In the genomic region with DNA sequence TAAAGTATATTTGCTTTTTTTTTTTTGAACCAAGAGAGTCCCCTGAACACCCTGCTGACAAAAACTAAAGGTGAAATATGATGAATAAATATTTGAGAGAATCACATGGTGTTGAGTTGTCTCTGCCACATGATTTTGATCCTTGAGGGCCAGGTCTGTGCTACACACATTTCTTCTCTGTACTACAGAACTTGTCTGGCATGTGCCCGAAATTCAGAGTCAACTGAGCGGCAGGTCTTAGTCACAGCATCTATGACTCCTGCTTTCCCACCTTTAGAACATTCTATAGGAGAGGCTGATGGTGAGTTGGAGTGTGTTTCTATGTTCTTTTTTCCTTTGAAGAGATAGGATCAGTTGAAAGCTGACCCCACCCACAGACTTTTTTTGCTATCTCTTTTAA, we compare ENCODE assay signal across 8 cellular contexts.
DNase-seq lines count a peak whose midpoint lies in the region; ATAC-seq lines count a peak whose summit lies in the region.
"Not testable (repeated sequence)": the region's sequence is repeated elsewhere in the genome, so short reads cannot be mapped to it uniquely, and the experiment has no call there.

No MANE protein-coding gene starts in this region.

- CTCF ChIA-PET in activated naive CD4-positive, alpha-beta T cell treated with anti-CD3 and anti-CD28 coated beads for 36 hours (lab: Charles Lee), result not testable (repeated sequence)

- peaks cover 20% of the 10 kb centered on the region for H3K4me1 Mint-ChIP-seq in activated naive CD4-positive, alpha-beta T cell treated with anti-CD3 and anti-CD28 coated beads for 36 hours (ENCODE audit: low read depth)

- intact Hi-C loops in activated naive CD4-positive, alpha-beta T cell treated with anti-CD3 and anti-CD28 coated beads for 36 hours (cut with micrococcal nuclease); left cardiac atrium (cut with DNase I): not testable (repeated sequence)

- peak; percentile 22 for DNase-seq in activated CD4-positive, alpha-beta T cell treated with anti-CD3 and anti-CD28 coated beads for 1 hour
- peak; percentile 28 to 49 for DNase-seq in activated CD4-positive, alpha-beta T cell treated with anti-CD3 and anti-CD28 coated beads, Interleukin-2, amount 50 U/mL, for 48 hours
- DNase-seq in activated T-cell treated with anti-CD3 and anti-CD28 coated beads for 4 hours, result peak; percentile 40
- peak; percentile 66 for DNase-seq in activated naive CD4-positive, alpha-beta T cell treated with anti-CD3 and anti-CD28 coated beads for 36 hours
- peak; percentile 15 for DNase-seq in left cardiac atrium
- peak; percentile 24 to 37 for DNase-seq in stimulated activated CD4-positive, alpha-beta T cell treated with anti-CD3 and anti-CD28 coated beads, Interleukin-2, amount 100 ng/mL, for 24 hours
- DNase-seq in stimulated activated CD4-positive, alpha-beta T cell treated with anti-CD3 and anti-CD28 coated beads, TNF-alpha, amount 100 ng/mL, for 4 hours (ENCODE audit: low read depth in 3 of 3), result peak in 2 of 3 experiments; percentile 25 to 26
- DNase-seq in stimulated activated naive CD8-positive, alpha-beta T cell treated with anti-CD3 and anti-CD28 coated beads, Interleukin-15, Interleukin-2, amounts not matched to agents 100 U/mL and 50 U/mL, for 24 hours, result peak; percentile 42

- H3K27me3 Mint-ChIP-seq in activated naive CD4-positive, alpha-beta T cell treated with anti-CD3 and anti-CD28 coated beads for 36 hours (ENCODE audit: low read depth), result not testable (repeated sequence)

- not testable (repeated sequence) for ATAC-seq in left cardiac atrium; stimulated activated naive CD8-positive, alpha-beta T cell treated with anti-CD3 and anti-CD28 coated beads, Interleukin-15, Interleukin-2, amounts not matched to agents 100 U/mL and 50 U/mL, for 24 hours

- not testable (repeated sequence) for H3K9me3 Mint-ChIP-seq in activated naive CD4-positive, alpha-beta T cell treated with anti-CD3 and anti-CD28 coated beads for 36 hours

- not testable (repeated sequence) for H3K4me3 Mint-ChIP-seq in activated naive CD4-positive, alpha-beta T cell treated with anti-CD3 and anti-CD28 coated beads for 36 hours

- H3K36me3 Mint-ChIP-seq in activated naive CD4-positive, alpha-beta T cell treated with anti-CD3 and anti-CD28 coated beads for 36 hours (ENCODE audit: low read depth), result not testable (repeated sequence)

- not testable (repeated sequence) for H3K27ac Mint-ChIP-seq in activated naive CD4-positive, alpha-beta T cell treated with anti-CD3 and anti-CD28 coated beads for 36 hours

Comparison
In these comparisons a context has a peak if more than half of its experiments do, and no peak if none do; other contexts are left out.
1. DNase-seq: peak in every context shown above with its lines; median percentile 66 in activated naive CD4-positive, alpha-beta T cell treated with anti-CD3 and anti-CD28 coated beads for 36 hours; 42 in stimulated activated naive CD8-positive, alpha-beta T cell treated with anti-CD3 and anti-CD28 coated beads, Interleukin-15, Interleukin-2, amounts not matched to agents 100 U/mL and 50 U/mL, for 24 hours; 40 in activated T-cell treated with anti-CD3 and anti-CD28 coated beads for 4 hours; 38 in activated CD4-positive, alpha-beta T cell treated with anti-CD3 and anti-CD28 coated beads, Interleukin-2, amount 50 U/mL, for 48 hours; 30 in stimulated activated CD4-positive, alpha-beta T cell treated with anti-CD3 and anti-CD28 coated beads, Interleukin-2, amount 100 ng/mL, for 24 hours; 26 in stimulated activated CD4-positive, alpha-beta T cell treated with anti-CD3 and anti-CD28 coated beads, TNF-alpha, amount 100 ng/mL, for 4 hours; 22 in activated CD4-positive, alpha-beta T cell treated with anti-CD3 and anti-CD28 coated beads for 1 hour; 15 in left cardiac atrium.